8 cellular contexts compared by ENCODE assay signal in the genomic region with DNA sequence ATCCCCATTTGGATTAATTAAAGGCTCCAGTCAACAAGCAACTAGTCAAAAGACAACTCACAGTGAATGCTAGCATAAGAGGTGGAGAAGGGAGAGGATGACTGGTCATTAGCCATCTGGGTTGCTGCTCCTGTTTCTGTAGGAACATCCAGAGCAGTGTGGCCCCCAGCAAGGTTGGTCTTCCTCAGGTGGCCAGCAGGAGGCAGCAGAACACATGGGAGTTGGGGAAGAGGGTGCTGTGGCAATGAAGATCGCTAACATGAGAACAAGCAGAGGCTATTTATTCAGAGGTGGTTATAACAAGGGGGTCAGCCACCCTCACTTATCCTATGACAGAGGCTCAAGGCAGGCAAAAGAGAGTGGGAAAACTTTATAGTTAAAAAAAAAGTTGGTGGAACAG. TPM values are rescaled to one million over a fixed set of nuclear protein-coding genes. Genes with fewer than 3 reads are reported as not detected.
DNase-seq lines count a peak whose midpoint lies in the region; ATAC-seq and TF ChIP-seq lines count a peak whose summit lies in the region.

No MANE protein-coding gene starts in this region.

- TF ChIP-seq CTCF in GM10248 (IDR thresholded peaks at IDR 0.05; ENCODE audit: control extremely low read depth, extremely low read depth, low read depth, missing control alignments) (peak; percentile 89), KMS-11 (conservative IDR thresholded peaks at IDR 0.05; ENCODE audit: low read depth, low read length) (peak; percentile 37; the same call in 1 of the 2 replicates), upper lobe of right lung (IDR thresholded peaks at IDR 0.05) (peak; percentile 37), ascending aorta (IDR thresholded peaks at IDR 0.05) (no peak)

- peaks cover 4% of the 10 kb centered on the region for H3K27me3 Mint-ChIP-seq in activated CD8-positive, alpha-beta memory T cell treated with anti-CD3 and anti-CD28 coated beads, Interleukin-2, amount 10 ng/mL, durations not matched to agents 7 days and 5 days

- no peak overlapping the region for H2AFZ ChIP-seq in KMS-11 (ENCODE audit: low read depth)

- H3K36me3 Mint-ChIP-seq in activated CD8-positive, alpha-beta memory T cell treated with anti-CD3 and anti-CD28 coated beads, Interleukin-2, amount 10 ng/mL, durations not matched to agents 7 days and 5 days = no peaks in the 10 kb centered on the region

- no peaks in the 10 kb centered on the region for H4K20me1 ChIP-seq in KMS-11 (ENCODE audit: insufficient read depth)

- no peak overlapping the region for H3K27ac ChIP-seq in KMS-11
- no peak overlapping the region for H3K27ac ChIP-seq in upper lobe of right lung
- H3K27ac ChIP-seq in ascending aorta = no peak overlapping the region

- no peak overlapping the region for H3K4me2 ChIP-seq in KMS-11

- H3K4me1 ChIP-seq in KMS-11 (ENCODE audit: low read depth, poor library complexity, severe bottlenecking) = no peaks in the 10 kb centered on the region
- H3K4me1 ChIP-seq in upper lobe of right lung = no peaks in the 10 kb centered on the region
- H3K4me1 ChIP-seq in ascending aorta = no peaks in the 10 kb centered on the region

- POLR2A ChIA-PET in GM10248 (lab: Yijun Ruan, JAX) = no interaction called here

- ATAC-seq in GM21619 (IDR thresholded peaks at IDR 0.05; ENCODE audit: unreplicated experiment) (peak; percentile 88), upper lobe of right lung (peak; percentile 83)
- peak; percentile 70 for ATAC-seq in activated CD8-positive, alpha-beta memory T cell treated with anti-CD3 and anti-CD28 coated beads, Interleukin-2, amount 10 ng/mL, durations not matched to agents 7 days and 5 days

- intact Hi-C loops in upper lobe of right lung (cut with DNase I) = no loop called here
- intact Hi-C loops in ascending aorta (cut with DNase I) = no loop called here

- no peak overlapping the region for H3K4me3 Mint-ChIP-seq in activated CD8-positive, alpha-beta memory T cell treated with anti-CD3 and anti-CD28 coated beads, Interleukin-2, amount 10 ng/mL, durations not matched to agents 7 days and 5 days

- H3K9me3 ChIP-seq in upper lobe of right lung = no peaks in the 10 kb centered on the region
- peaks cover 0 to 5% of the 10 kb centered on the region in 2 donors for H3K9me3 ChIP-seq in ascending aorta

- H3K4me1 Mint-ChIP-seq in activated CD8-positive, alpha-beta memory T cell treated with anti-CD3 and anti-CD28 coated beads, Interleukin-2, amount 10 ng/mL, durations not matched to agents 7 days and 5 days = no peaks in the 10 kb centered on the region

- no peak overlapping the region for H3K4me3 ChIP-seq in KMS-11 (IDR thresholded peaks at IDR 0.05; ENCODE audit: insufficient read depth, low read depth, low read length)
- no peak overlapping the region for H3K4me3 ChIP-seq in upper lobe of right lung
- H3K4me3 ChIP-seq in ascending aorta = no peak overlapping the region

- no peaks in the 10 kb centered on the region for H3K36me3 ChIP-seq in KMS-11 (ENCODE audit: insufficient read depth)
- no peaks in the 10 kb centered on the region for H3K36me3 ChIP-seq in upper lobe of right lung
- no peaks in the 10 kb centered on the region for H3K36me3 ChIP-seq in ascending aorta

- no peak overlapping the region for H3K9ac ChIP-seq in KMS-11

- H3K9me3 Mint-ChIP-seq in activated CD8-positive, alpha-beta memory T cell treated with anti-CD3 and anti-CD28 coated beads, Interleukin-2, amount 10 ng/mL, durations not matched to agents 7 days and 5 days (ENCODE audit: low read depth) = no peaks in the 10 kb centered on the region

- DNase-seq in GM10248 (ENCODE audit: extremely low spot score) (peak; percentile 71), iPS-NIHi7 (ENCODE audit: extremely low spot score) (peak; percentile 92), upper lobe of right lung (peak; percentile 69), ascending aorta (ENCODE audit: low spot score in 2 of 2) (no peak), amygdala (lab: John Stamatoyannopoulos, UW) (no peak)
- peak; percentile 73 for DNase-seq in activated CD8-positive, alpha-beta memory T cell treated with anti-CD3 and anti-CD28 coated beads, Interleukin-2, amount 10 ng/mL, durations not matched to agents 7 days and 5 days

- no peak overlapping the region for H3K27ac Mint-ChIP-seq in activated CD8-positive, alpha-beta memory T cell treated with anti-CD3 and anti-CD28 coated beads, Interleukin-2, amount 10 ng/mL, durations not matched to agents 7 days and 5 days

- H3K79me2 ChIP-seq in KMS-11 (ENCODE audit: insufficient read depth, low read depth) = no peaks in the 10 kb centered on the region

- H3K27me3 ChIP-seq in KMS-11 (ENCODE audit: insufficient read depth, low read depth) = no peaks in the 10 kb centered on the region
- no peaks in the 10 kb centered on the region for H3K27me3 ChIP-seq in upper lobe of right lung
- no peaks in the 10 kb centered on the region for H3K27me3 ChIP-seq in ascending aorta

- CTCF ChIA-PET in GM10248 (lab: Yijun Ruan, JAX) = interaction anchor here (0.6 to 3.4 kb wide), 20 partner anchors 11 to 578 kb away, joined by 3 to 31 read pairs (median 4); a partner anchor contains a TSS
- CTCF ChIA-PET in activated CD8-positive, alpha-beta memory T cell treated with anti-CD3 and anti-CD28 coated beads, Interleukin-2, amount 10 ng/mL, durations not matched to agents 7 days and 5 days (lab: Charles Lee) = interaction anchor here (1.2 to 3.3 kb wide), 4 partner anchors 118 to 186 kb away, joined by 3 to 31 read pairs (median 4); a partner anchor contains a TSS

RNA-seq across cellular contexts. Expression of a gene that starts 21.3 kb away (rescaled TPM):
- total RNA-seq in activated CD8-positive, alpha-beta memory T cell treated with anti-CD3 and anti-CD28 coated beads, Interleukin-2, amount 10 ng/mL, durations not matched to agents 7 days and 5 days = not detected
- total RNA-seq in upper lobe of right lung (not detected), ascending aorta (not detected)

Comparison
In these comparisons a context has a peak if more than half of its experiments do, and no peak if none do; other contexts are left out.
1. DNase-seq: peak in GM10248 (single experiment), activated CD8-positive, alpha-beta memory T cell treated with anti-CD3 and anti-CD28 coated beads, Interleukin-2, amount 10 ng/mL, durations not matched to agents 7 days and 5 days (single experiment), iPS-NIHi7 (single experiment) and upper lobe of right lung (single experiment); none in ascending aorta (0 of 2) and amygdala (0 of 56).
2. CTCF ChIP-seq: peak in GM10248 (single experiment), KMS-11 (single experiment) and upper lobe of right lung (single experiment); none in ascending aorta (0 of 3).
3. Peak in every context shown above with its lines, with median percentiles within 50 percentile points of each other: ATAC-seq.